1 cellular context compared by ENCODE assay signal in the genomic region with DNA sequence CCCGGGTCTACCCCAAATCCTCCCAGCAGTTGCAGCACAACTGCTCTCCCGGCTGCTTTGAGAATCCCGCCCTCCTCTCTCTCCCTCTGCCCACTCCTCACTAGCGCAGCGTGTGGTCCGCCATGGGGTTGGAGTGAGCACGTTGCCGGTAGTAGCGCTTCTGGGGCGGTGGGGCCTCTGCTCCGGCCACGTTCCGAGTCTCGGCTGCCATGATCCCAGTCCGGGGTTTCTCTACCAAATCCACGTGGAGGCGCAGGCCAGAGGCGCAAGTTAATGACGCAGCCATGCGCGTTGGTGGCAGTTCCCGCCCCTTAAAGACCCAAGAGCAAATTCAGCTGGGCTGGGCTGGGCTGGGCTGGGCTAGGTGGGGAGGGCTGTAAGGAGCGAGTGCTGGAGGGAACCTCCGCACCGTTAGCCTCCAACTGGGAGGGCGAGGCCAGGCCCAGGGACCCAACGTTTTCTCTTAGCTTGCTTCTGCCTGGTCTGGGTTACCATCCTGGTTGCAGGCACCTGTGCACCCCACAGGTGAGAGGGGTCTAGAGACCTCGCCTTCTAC.
TF ChIP-seq lines count a peak whose summit lies in the region.

Gene METTL1 (minus strand): TSS at position 233 of the 556 bp plus-strand sequence. CDS start 22 bp downstream, at position 211.

TF ChIP-seq in HepG2, 621 proteins besides CTCF, POLR2A, EP300 and RAD21 (continued from another document and continues in another):
- peak; percentile 69; the same call in 1 of the 2 replicates for TF ChIP-seq TARDBP (CRISPR knock-in tag; IDR thresholded peaks at IDR 0.05)
- peak; percentile 98 for TF ChIP-seq YEATS4 (CRISPR knock-in tag; IDR thresholded peaks at IDR 0.05; ENCODE audit: borderline replicate concordance)
- peak; percentile 99 for TF ChIP-seq ATF1 (CRISPR knock-in tag; IDR thresholded peaks at IDR 0.05)
- no peak; the same call in 1 of the 2 replicates for TF ChIP-seq RARA (CRISPR knock-in tag; IDR thresholded peaks at IDR 0.05)
- 0 out of 2 replicates have a peak, but pooled peaks have one; percentile 37 for TF ChIP-seq ZSCAN20 (CRISPR knock-in tag; IDR thresholded peaks at IDR 0.05; ENCODE audit: borderline replicate concordance)
- TF ChIP-seq GLMP (CRISPR knock-in tag; IDR thresholded peaks at IDR 0.05; ENCODE audit: borderline replicate concordance) = no peak
- no peak for TF ChIP-seq EZH2 (conservative IDR thresholded peaks at IDR 0.05; ENCODE audit: low read depth, low read length)
- peak; percentile 73 for TF ChIP-seq SP5 (CRISPR knock-in tag; IDR thresholded peaks at IDR 0.05; ENCODE audit: borderline replicate concordance, low read depth)
- TF ChIP-seq, protein P1, sequence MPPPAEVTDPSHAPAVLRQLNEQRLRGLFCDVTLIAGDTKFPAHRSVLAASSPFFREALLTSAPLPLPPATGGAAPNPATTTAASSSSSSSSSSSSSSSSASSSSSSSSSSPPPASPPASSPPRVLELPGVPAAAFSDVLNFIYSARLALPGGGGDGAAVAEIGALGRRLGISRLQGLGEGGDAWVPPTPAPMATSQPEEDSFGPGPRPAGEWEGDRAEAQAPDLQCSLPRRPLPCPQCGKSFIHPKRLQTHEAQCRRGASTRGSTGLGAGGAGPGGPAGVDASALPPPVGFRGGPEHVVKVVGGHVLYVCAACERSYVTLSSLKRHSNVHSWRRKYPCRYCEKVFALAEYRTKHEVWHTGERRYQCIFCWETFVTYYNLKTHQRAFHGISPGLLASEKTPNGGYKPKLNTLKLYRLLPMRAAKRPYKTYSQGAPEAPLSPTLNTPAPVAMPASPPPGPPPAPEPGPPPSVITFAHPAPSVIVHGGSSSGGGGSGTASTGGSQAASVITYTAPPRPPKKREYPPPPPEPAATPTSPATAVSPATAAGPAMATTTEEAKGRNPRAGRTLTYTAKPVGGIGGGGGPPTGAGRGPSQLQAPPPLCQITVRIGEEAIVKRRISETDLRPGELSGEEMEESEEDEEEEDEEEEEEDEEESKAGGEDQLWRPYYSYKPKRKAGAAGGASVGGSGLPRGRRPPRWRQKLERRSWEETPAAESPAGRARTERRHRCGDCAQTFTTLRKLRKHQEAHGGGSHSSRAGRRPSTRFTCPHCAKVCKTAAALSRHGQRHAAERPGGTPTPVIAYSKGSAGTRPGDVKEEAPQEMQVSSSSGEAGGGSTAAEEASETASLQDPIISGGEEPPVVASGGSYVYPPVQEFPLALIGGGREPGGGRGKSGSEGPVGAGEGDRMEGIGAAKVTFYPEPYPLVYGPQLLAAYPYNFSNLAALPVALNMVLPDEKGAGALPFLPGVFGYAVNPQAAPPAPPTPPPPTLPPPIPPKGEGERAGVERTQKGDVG (CRISPR knock-in tag; IDR thresholded peaks at IDR 0.05; ENCODE audit: borderline replicate concordance) = 0 out of 2 replicates have a peak, but pooled peaks have one; percentile 31
- 0 out of 2 replicates have a peak, but pooled peaks have one; percentile 5 for TF ChIP-seq HNF4A (CRISPR knock-in tag; IDR thresholded peaks at IDR 0.05)
- TF ChIP-seq ZSCAN22 (CRISPR knock-in tag; IDR thresholded peaks at IDR 0.05) = no peak
- TF ChIP-seq RFX1 (IDR thresholded peaks at IDR 0.05) = no peak
- TF ChIP-seq CEBPG (CRISPR knock-in tag; IDR thresholded peaks at IDR 0.05) = no peak
- no peak for TF ChIP-seq USF2 (IDR thresholded peaks at IDR 0.05; ENCODE audit: low read depth, low read length)
- peak; percentile 58; the same call in 1 of the 2 replicates for TF ChIP-seq USF2 (CRISPR knock-in tag; IDR thresholded peaks at IDR 0.05; ENCODE audit: borderline replicate concordance)
- TF ChIP-seq PLRG1 (conservative IDR thresholded peaks at IDR 0.05) = no peak
- TF ChIP-seq ZBTB14 (CRISPR knock-in tag; IDR thresholded peaks at IDR 0.05) = no peak
- TF ChIP-seq ELF1 (CRISPR knock-in tag; IDR thresholded peaks at IDR 0.05) = peak; percentile 43; the same call in 1 of the 2 replicates
- peak; percentile 75; the same call in 1 of the 2 replicates for TF ChIP-seq ZMYM2 (CRISPR knock-in tag; IDR thresholded peaks at IDR 0.05)
- TF ChIP-seq NFKB2 (CRISPR knock-in tag; IDR thresholded peaks at IDR 0.05; ENCODE audit: borderline replicate concordance) = peak; percentile 71; the same call in 1 of the 2 replicates
- peak; percentile 44; the same call in 1 of the 2 replicates for TF ChIP-seq PRDM4 (CRISPR knock-in tag; IDR thresholded peaks at IDR 0.05; ENCODE audit: borderline replicate concordance)
- TF ChIP-seq GATAD2A (CRISPR knock-in tag; IDR thresholded peaks at IDR 0.05) = peak; percentile 37; the same call in 1 of the 2 replicates
- no peak for TF ChIP-seq GZF1 (CRISPR knock-in tag; IDR thresholded peaks at IDR 0.05)
- TF ChIP-seq ZNF768 (CRISPR knock-in tag; IDR thresholded peaks at IDR 0.05) = no peak
- TF ChIP-seq ZBTB3 (CRISPR knock-in tag; IDR thresholded peaks at IDR 0.05; ENCODE audit: borderline replicate concordance, low read depth) = peak; percentile 91
- TF ChIP-seq ZBTB7B (CRISPR knock-in tag; IDR thresholded peaks at IDR 0.05) = peak; percentile 42; the same call in 1 of the 2 replicates
- peak; percentile 100 for TF ChIP-seq MAX (IDR thresholded peaks at IDR 0.05)
- TF ChIP-seq BCL3 (CRISPR knock-in tag; IDR thresholded peaks at IDR 0.05) = peak; percentile 19; the same call in 1 of the 2 replicates
- no peak; the same call in 1 of the 2 replicates for TF ChIP-seq ZBTB21 (CRISPR knock-in tag; IDR thresholded peaks at IDR 0.05)
- TF ChIP-seq, protein P2, sequence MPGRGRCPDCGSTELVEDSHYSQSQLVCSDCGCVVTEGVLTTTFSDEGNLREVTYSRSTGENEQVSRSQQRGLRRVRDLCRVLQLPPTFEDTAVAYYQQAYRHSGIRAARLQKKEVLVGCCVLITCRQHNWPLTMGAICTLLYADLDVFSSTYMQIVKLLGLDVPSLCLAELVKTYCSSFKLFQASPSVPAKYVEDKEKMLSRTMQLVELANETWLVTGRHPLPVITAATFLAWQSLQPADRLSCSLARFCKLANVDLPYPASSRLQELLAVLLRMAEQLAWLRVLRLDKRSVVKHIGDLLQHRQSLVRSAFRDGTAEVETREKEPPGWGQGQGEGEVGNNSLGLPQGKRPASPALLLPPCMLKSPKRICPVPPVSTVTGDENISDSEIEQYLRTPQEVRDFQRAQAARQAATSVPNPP (CRISPR knock-in tag; IDR thresholded peaks at IDR 0.05) = no peak; the same call in none of the 2 replicates
- TF ChIP-seq ZNF124 (CRISPR knock-in tag; IDR thresholded peaks at IDR 0.05) = peak; percentile 37; the same call in 1 of the 2 replicates
- TF ChIP-seq JDP2 (CRISPR knock-in tag; IDR thresholded peaks at IDR 0.05; ENCODE audit: borderline replicate concordance) = no peak
- TF ChIP-seq, protein P3, sequence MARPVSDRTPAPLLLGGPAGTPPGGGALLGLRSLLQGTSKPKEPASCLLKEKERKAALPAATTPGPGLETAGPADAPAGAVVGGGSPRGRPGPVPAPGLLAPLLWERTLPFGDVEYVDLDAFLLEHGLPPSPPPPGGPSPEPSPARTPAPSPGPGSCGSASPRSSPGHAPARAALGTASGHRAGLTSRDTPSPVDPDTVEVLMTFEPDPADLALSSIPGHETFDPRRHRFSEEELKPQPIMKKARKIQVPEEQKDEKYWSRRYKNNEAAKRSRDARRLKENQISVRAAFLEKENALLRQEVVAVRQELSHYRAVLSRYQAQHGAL (CRISPR knock-in tag; IDR thresholded peaks at IDR 0.05; ENCODE audit: not compliant biosample characterization) = no peak
- no peak for TF ChIP-seq NR2F2 (IDR thresholded peaks at IDR 0.05; ENCODE audit: borderline replicate concordance, low read depth)
- 0 out of 2 replicates have a peak, but pooled peaks have one; percentile 36 for TF ChIP-seq ZKSCAN1 (IDR thresholded peaks at IDR 0.05; ENCODE audit: low read length)
- TF ChIP-seq CREM (IDR thresholded peaks at IDR 0.05) = peak; percentile 98
- TF ChIP-seq CREM (CRISPR knock-in tag; IDR thresholded peaks at IDR 0.05) = peak; percentile 81
- TF ChIP-seq ZNF18 (CRISPR knock-in tag; IDR thresholded peaks at IDR 0.05; ENCODE audit: insufficient replicate concordance) = peak; percentile 88
- no peak for TF ChIP-seq CENPX (CRISPR knock-in tag; IDR thresholded peaks at IDR 0.05)
- peak; percentile 77 for TF ChIP-seq ZNF441 (CRISPR knock-in tag; IDR thresholded peaks at IDR 0.05; ENCODE audit: borderline replicate concordance)
